Comparison of ENCODE assay signal across 8 cellular contexts in the genomic region with DNA sequence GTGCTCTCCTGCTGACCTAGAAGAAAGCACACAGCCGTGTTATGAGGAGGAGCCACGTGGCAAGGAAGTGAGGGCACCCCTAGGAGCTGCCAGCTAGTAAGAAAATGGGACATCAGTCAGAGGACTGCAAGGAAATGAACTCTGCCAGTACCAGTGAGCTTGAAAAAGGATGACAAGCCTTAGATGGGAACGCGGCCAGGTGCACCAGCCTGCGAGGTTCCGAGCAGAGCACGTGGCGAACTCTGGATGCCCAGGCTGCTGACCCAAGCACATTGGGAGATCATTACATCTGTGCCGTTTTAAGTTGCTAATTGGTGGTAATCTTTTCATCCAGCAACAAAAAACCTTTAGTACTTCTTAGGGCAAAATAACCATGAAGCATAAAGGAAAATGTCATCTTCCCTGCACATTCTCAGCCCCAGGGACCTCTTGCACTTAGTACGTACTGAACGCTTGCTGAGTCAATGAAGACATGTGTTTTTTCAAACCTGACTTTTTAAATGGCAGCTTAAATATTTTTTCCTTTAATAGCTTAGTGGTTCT.
DNase-seq lines count a peak whose midpoint lies in the region; ATAC-seq and TF ChIP-seq lines count a peak whose summit lies in the region.

No MANE protein-coding gene starts in this region.

- H3K27ac ChIP-seq in VCaP (peak overlapping the region; percentile 14; the same call in 1 of the 2 replicates), sigmoid colon (peak overlapping the region; percentile 85 to 96 (median 94))

- WGBS in sigmoid colon, 2 donors = 68 to 82% methylated on average over 11 of the region's 11 CpGs

- H3K4me1 ChIP-seq in ES-I3 (ENCODE audit: insufficient read depth, low read length) = peaks cover 30% of the 10 kb centered on the region
- peaks cover 0 to 75% (median 64%) of the 10 kb centered on the region in 4 donors for H3K4me1 ChIP-seq in sigmoid colon

- H3K9ac ChIP-seq in ES-I3 (ENCODE audit: low read depth, low read length) = 0 out of 2 replicates have a peak overlapping the region, but pooled peaks have one; percentile 7

- peak; percentile 6 for ATAC-seq in HG03060 (IDR thresholded peaks at IDR 0.05; ENCODE audit: low read depth, unreplicated experiment)

- H3K9me3 ChIP-seq in ES-I3 (ENCODE audit: control insufficient read depth, insufficient read depth, low read length) = no peaks in the 10 kb centered on the region
- no peaks in the 10 kb centered on the region for H3K9me3 ChIP-seq in sigmoid colon

- TF ChIP-seq EP300 in sigmoid colon (IDR thresholded peaks at IDR 0.05) = no peak

- no peaks in the 10 kb centered on the region for H3K36me3 ChIP-seq in ES-I3 (ENCODE audit: insufficient read depth, low read length)
- H3K36me3 ChIP-seq in sigmoid colon = no peaks in the 10 kb centered on the region

- no peak for TF ChIP-seq CTCF in VCaP (conservative IDR thresholded peaks at IDR 0.05)
- no peak for TF ChIP-seq CTCF in sigmoid colon (IDR thresholded peaks at IDR 0.05)

- peak overlapping the region in 1 of 4 donors; percentile 22 for H3K4me3 ChIP-seq in sigmoid colon

- H3K27me3 ChIP-seq in sigmoid colon = no peaks in the 10 kb centered on the region

- intact Hi-C loops in sigmoid colon (cut with DNase I) = loop anchor here (1.0 kb wide), 1 partner anchor 19 kb away; no protein-coding TSS in a partner anchor

- no peak for TF ChIP-seq POLR2A in sigmoid colon (IDR thresholded peaks at IDR 0.05)

- DNase-seq in globus pallidus (ENCODE audit: low spot score) (peak; percentile 68), sigmoid colon (peak; percentile 93), UCSD-AML1 (lab: John Stamatoyannopoulos, UW; ENCODE audit: unreplicated experiment) (no peak), NCI-H187 treated with DMSO at 0.1 percent for 48 hours (lab: John Stamatoyannopoulos, UW) (no peak), mesenteric fat pad (ENCODE audit: low spot score) (no peak)

Comparison
In these comparisons a context has a peak if more than half of its experiments do, and no peak if none do; other contexts are left out.
1. DNase-seq: peak in globus pallidus (single experiment) and sigmoid colon (single experiment); none in UCSD-AML1 (single experiment), NCI-H187 treated with DMSO at 0.1 percent for 48 hours (single experiment) and mesenteric fat pad (single experiment).